Comparison of ENCODE assay signal across 10 cellular contexts in the genomic region with DNA sequence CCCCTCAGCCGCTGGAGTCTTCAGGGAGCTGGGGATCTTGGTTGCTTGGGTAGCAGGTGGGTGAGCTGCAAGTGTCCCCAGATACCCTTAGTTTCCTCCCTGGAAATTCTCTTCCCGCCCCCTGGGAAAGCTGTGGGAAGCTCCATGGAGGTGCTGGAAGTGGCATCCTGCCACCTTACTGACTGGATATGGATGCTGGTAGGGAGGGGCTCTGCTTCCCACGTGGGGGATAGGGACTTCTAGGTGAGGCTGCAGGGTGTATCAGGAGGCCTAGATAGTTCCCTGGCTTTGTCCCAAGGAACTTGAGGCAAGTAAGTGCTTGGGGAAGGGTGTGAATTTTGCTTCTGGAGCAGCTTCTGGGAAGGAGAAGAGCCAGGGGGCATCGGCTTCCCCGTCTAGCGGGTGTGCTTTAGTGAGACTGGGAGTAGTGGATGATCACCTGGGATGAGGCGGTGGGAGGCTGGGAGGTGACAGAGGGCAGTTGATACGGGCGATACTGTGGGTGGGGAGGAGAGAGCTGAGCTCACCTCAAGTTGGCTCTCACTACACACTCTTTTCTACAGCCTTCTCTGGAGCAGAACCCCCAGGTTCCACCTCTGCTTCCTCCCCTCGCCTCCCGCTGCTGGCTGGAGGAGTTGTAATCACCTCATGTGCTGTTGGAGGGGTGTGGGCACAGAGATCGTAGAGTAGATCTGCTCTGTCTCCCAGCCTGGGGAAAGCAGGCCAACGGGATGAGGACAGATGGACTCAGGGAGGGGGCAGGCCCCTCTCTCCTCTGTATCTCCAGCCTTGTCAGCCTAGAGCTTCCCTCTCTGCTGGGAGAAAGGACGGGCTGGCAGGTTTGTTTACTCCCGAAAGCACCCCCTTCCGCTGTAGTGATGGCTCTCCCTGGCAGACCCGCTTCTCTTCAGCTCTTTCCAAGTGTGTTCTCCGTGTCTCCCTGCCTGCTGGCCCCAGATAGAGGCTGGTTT. TPM values are rescaled to one million over a fixed set of nuclear protein-coding genes. Genes with fewer than 3 reads are reported as not detected.
A peak's percentile ranks its signal among the peaks of the same experiment; 100 is the strongest.
DNase-seq lines count a peak whose midpoint lies in the region; ATAC-seq, FAIRE-seq and TF ChIP-seq lines count a peak whose summit lies in the region.
"Had no signal": no experiment of that assay in that cellular context is flagged by ENCODE, and none has a peak within 500 bp of the region (broad histone marks: within the 10 kb centered on the region; RNA-seq: fewer than 3 reads in every experiment).

No MANE protein-coding gene starts in this region.

- H3K9ac ChIP-seq in HepG2 (ENCODE audit: insufficient read depth, low read depth, low read length), result no peak overlapping the region

- H2AFZ ChIP-seq in HepG2 (ENCODE audit: low read length), result no peak overlapping the region

- intact Hi-C loops in upper lobe of right lung (cut with DNase I) (no loop called here), HepG2 (cut with micrococcal nuclease; ENCODE audit: unreplicated experiment) (no loop called here)

- peak overlapping the region; percentile 61 for H3K4me3 Mint-ChIP-seq in activated naive CD4-positive, alpha-beta T cell treated with anti-CD3 and anti-CD28 coated beads, Interleukin-2, amount 50 U/mL, for 24 hours
- H3K4me3 Mint-ChIP-seq in activated naive CD4-positive, alpha-beta T cell treated with anti-CD3 and anti-CD28 coated beads, Interleukin-2, amount 10 ng/mL, durations not matched to agents 7 days and 5 days, result no peak overlapping the region
- H3K4me3 Mint-ChIP-seq in activated T-helper 17 cell treated with anti-CD3 and anti-CD28 coated beads, Interleukin-2, amount 50 U/mL, for 72 hours, result peak overlapping the region; percentile 78

- no peak for TF ChIP-seq EP300 in HepG2 (IDR thresholded peaks at IDR 0.05; ENCODE audit: low read depth in 2 of 2, low read length in 2 of 2)
- no peak for TF ChIP-seq EP300 in HepG2 (CRISPR knock-in tag; IDR thresholded peaks at IDR 0.05; ENCODE audit: borderline replicate concordance)

- no peak for FAIRE-seq in HepG2 (lab: Jason Lieb, UNC)

- H3K4me3 ChIP-seq in upper lobe of right lung (no peak overlapping the region), HepG2 (replicated peaks in 1 of 3; ENCODE audit: insufficient read depth in 1 of 3, low read depth in 2 of 3, low read length in 3 of 3) (no peak overlapping the region)

- TF ChIP-seq RAD21 in HepG2 (CRISPR knock-in tag; IDR thresholded peaks at IDR 0.05), result no peak

- no peak overlapping the region for H3K4me2 ChIP-seq in HepG2 (ENCODE audit: low read depth, low read length)

- BruUV-seq in HepG2 (replicated peaks; lab: Mats Ljungman, UMichigan), result no TSS peak

- no peak for DNase-seq in activated naive CD4-positive, alpha-beta T cell treated with anti-CD3 and anti-CD28 coated beads, Interleukin-2, amount 10 ng/mL, durations not matched to agents 7 days and 5 days
- peak; percentile 39 for DNase-seq in upper lobe of right lung
- no peak for DNase-seq in HepG2 (ENCODE audit: low spot score)
- DNase-seq in AG20443 (ENCODE audit: low spot score), result no peak
- DNase-seq in NCI-H1105 treated with DMSO at 0.1 percent for 48 hours (lab: John Stamatoyannopoulos, UW), result no peak
- DNase-seq: DMS153 had no signal

- in situ Hi-C loops in HepG2 (cut with HindIII; ENCODE audit: extremely low pct_ligation_motif_present, low pct_unique_long_range_greater_than_20kb), result no loop called here

- peaks cover 81% of the 10 kb centered on the region for H3K4me1 Mint-ChIP-seq in activated naive CD4-positive, alpha-beta T cell treated with anti-CD3 and anti-CD28 coated beads, Interleukin-2, amount 50 U/mL, for 24 hours
- H3K4me1 Mint-ChIP-seq in activated naive CD4-positive, alpha-beta T cell treated with anti-CD3 and anti-CD28 coated beads, Interleukin-2, amount 10 ng/mL, durations not matched to agents 7 days and 5 days, result peaks cover 38% of the 10 kb centered on the region
- peaks cover 38% of the 10 kb centered on the region for H3K4me1 Mint-ChIP-seq in activated T-helper 17 cell treated with anti-CD3 and anti-CD28 coated beads, Interleukin-2, amount 50 U/mL, for 72 hours

- POLR2A ChIA-PET in HepG2 (lab: Yijun Ruan, JAX), result no interaction called here

- H3K9me3 ChIP-seq in upper lobe of right lung (no peaks in the 10 kb centered on the region), HepG2 (ENCODE audit: low read length) (no peaks in the 10 kb centered on the region)

- H3K9me3 Mint-ChIP-seq in activated naive CD4-positive, alpha-beta T cell treated with anti-CD3 and anti-CD28 coated beads, Interleukin-2, amount 50 U/mL, for 24 hours, result no peaks in the 10 kb centered on the region
- H3K9me3 Mint-ChIP-seq in activated naive CD4-positive, alpha-beta T cell treated with anti-CD3 and anti-CD28 coated beads, Interleukin-2, amount 10 ng/mL, durations not matched to agents 7 days and 5 days, result no peaks in the 10 kb centered on the region
- H3K9me3 Mint-ChIP-seq in activated T-helper 17 cell treated with anti-CD3 and anti-CD28 coated beads, Interleukin-2, amount 50 U/mL, for 72 hours, result no peaks in the 10 kb centered on the region

- peaks cover 17% of the 10 kb centered on the region for H3K79me2 ChIP-seq in HepG2 (ENCODE audit: insufficient read depth, low read length)

- peaks cover 5% of the 10 kb centered on the region for H3K36me3 Mint-ChIP-seq in activated naive CD4-positive, alpha-beta T cell treated with anti-CD3 and anti-CD28 coated beads, Interleukin-2, amount 50 U/mL, for 24 hours
- H3K36me3 Mint-ChIP-seq in activated naive CD4-positive, alpha-beta T cell treated with anti-CD3 and anti-CD28 coated beads, Interleukin-2, amount 10 ng/mL, durations not matched to agents 7 days and 5 days, result peaks cover 9% of the 10 kb centered on the region
- peaks cover 76% of the 10 kb centered on the region for H3K36me3 Mint-ChIP-seq in activated T-helper 17 cell treated with anti-CD3 and anti-CD28 coated beads, Interleukin-2, amount 50 U/mL, for 72 hours (ENCODE audit: low read depth)

- 96% methylated on average over 17 of the region's 18 CpGs for WGBS in HepG2 (ENCODE audit: low lambda C conversion rate)

- no peak for ATAC-seq in activated T-helper 17 cell treated with anti-CD3 and anti-CD28 coated beads, Interleukin-2, amount 50 U/mL, for 72 hours (replicated peaks)
- ATAC-seq in upper lobe of right lung, result no peak
- ATAC-seq in HepG2, result no peak
- ATAC-seq: Right ventricle myocardium inferior had no signal

- no peak for TF ChIP-seq CTCF in upper lobe of right lung (IDR thresholded peaks at IDR 0.05)
- TF ChIP-seq CTCF in HepG2 (CRISPR knock-in tag; IDR thresholded peaks at IDR 0.05), result no peak

- H3K27ac Mint-ChIP-seq in activated naive CD4-positive, alpha-beta T cell treated with anti-CD3 and anti-CD28 coated beads, Interleukin-2, amount 50 U/mL, for 24 hours, result peak overlapping the region; percentile 62
- H3K27ac Mint-ChIP-seq in activated naive CD4-positive, alpha-beta T cell treated with anti-CD3 and anti-CD28 coated beads, Interleukin-2, amount 10 ng/mL, durations not matched to agents 7 days and 5 days, result no peak overlapping the region
- H3K27ac Mint-ChIP-seq in activated T-helper 17 cell treated with anti-CD3 and anti-CD28 coated beads, Interleukin-2, amount 50 U/mL, for 72 hours, result no peak overlapping the region

- H3K4me1 ChIP-seq in upper lobe of right lung (peaks cover 43% of the 10 kb centered on the region), HepG2 (ENCODE audit: insufficient read depth, low read length) (peaks cover 24% of the 10 kb centered on the region)

- no peaks in the 10 kb centered on the region for H3K27me3 Mint-ChIP-seq in activated naive CD4-positive, alpha-beta T cell treated with anti-CD3 and anti-CD28 coated beads, Interleukin-2, amount 50 U/mL, for 24 hours
- H3K27me3 Mint-ChIP-seq in activated naive CD4-positive, alpha-beta T cell treated with anti-CD3 and anti-CD28 coated beads, Interleukin-2, amount 10 ng/mL, durations not matched to agents 7 days and 5 days, result peaks cover 13% of the 10 kb centered on the region
- no peaks in the 10 kb centered on the region for H3K27me3 Mint-ChIP-seq in activated T-helper 17 cell treated with anti-CD3 and anti-CD28 coated beads, Interleukin-2, amount 50 U/mL, for 72 hours

- CTCF ChIA-PET in activated naive CD4-positive, alpha-beta T cell treated with anti-CD3 and anti-CD28 coated beads, Interleukin-2, amount 10 ng/mL, durations not matched to agents 7 days and 5 days (lab: Charles Lee), result interaction anchor here (0.8 to 2.7 kb wide), 5 partner anchors 9 to 177 kb away, joined by 3 to 11 read pairs (median 3); partner anchors contain the start of genes BOLA3 and MOB1A
- CTCF ChIA-PET in HepG2 (lab: Yijun Ruan, JAX; ENCODE audit: low intra/inter-chr PET ratio, low total read pairs), result no interaction called here

- no peaks in the 10 kb centered on the region for H3K36me3 ChIP-seq in upper lobe of right lung
- H3K36me3 ChIP-seq in HepG2 (replicated peaks in 1 of 2; ENCODE audit: control insufficient read depth in 1 of 2, insufficient read depth in 2 of 2, low read length in 2 of 2), result peaks cover 15 to 32% of the 10 kb centered on the region in 2 experiments

- TF ChIP-seq POLR2A in HepG2 (IDR thresholded peaks at IDR 0.05; ENCODE audit: insufficient read depth in 1 of 2, low read depth in 2 of 2, low read length in 2 of 2), result no peak

- H3K27me3 ChIP-seq in layer of hippocampus (ENCODE audit: control insufficient read depth, insufficient read depth, low read length) (no peaks in the 10 kb centered on the region), upper lobe of right lung (no peaks in the 10 kb centered on the region), HepG2 (ENCODE audit: control insufficient read depth in 1 of 2, insufficient read depth in 2 of 2, low read length in 2 of 2) (no peaks in the 10 kb centered on the region)

- H3K27ac ChIP-seq in layer of hippocampus (ENCODE audit: low read depth, low read length) (peak overlapping the region; percentile 8), upper lobe of right lung (no peak overlapping the region), HepG2 (ENCODE audit: extremely low read length, insufficient read depth, low read length) (no peak overlapping the region)

- peaks cover 17% of the 10 kb centered on the region; the same call in 1 of the 2 replicates for H4K20me1 ChIP-seq in HepG2 (ENCODE audit: insufficient read depth, low read length)

RNA-seq across cellular contexts. Expression of gene TET3, which starts 19.8 kb away (rescaled TPM):
- total RNA-seq in activated T-helper 17 cell treated with anti-CD3 and anti-CD28 coated beads, Interleukin-2, amount 50 U/mL, for 72 hours, result 10 to 100 TPM; 15.1 to 42.6 TPM
- total RNA-seq in upper lobe of right lung (19.9 TPM), HepG2 (2016; rRNA removed; fragmentation: Illumina TruSeq; extraction: Trizol) (6.8 TPM in 2 replicates)
- total RNA-seq in HepG2 (2016; cell fraction: cytosol; rRNA removed; fragmentation: Illumina TruSeq; extraction: Trizol; ENCODE audit: low read depth), result 0.71 and 1.2 TPM in 2 replicates
- total RNA-seq in HepG2 (2016; cell fraction: insoluble cytoplasmic fraction; rRNA removed; fragmentation: Illumina TruSeq; extraction: Trizol), result 6.1 and 7.2 TPM in 2 replicates
- total RNA-seq in HepG2 (2016; cell fraction: membrane; rRNA removed; fragmentation: Illumina TruSeq; extraction: Trizol), result 2.4 and 2.7 TPM in 2 replicates
- total RNA-seq in HepG2 (2016; cell fraction: nucleus; rRNA removed; fragmentation: Illumina TruSeq; extraction: Trizol), result 12.1 and 16.6 TPM in 2 replicates
- 4.3 and 4.7 TPM in 2 replicates for polyA plus RNA-seq in HepG2 (2011; rRNA removed)
- 1.7 and 2.0 TPM in 2 replicates for polyA plus RNA-seq in HepG2 (2011; cell fraction: cytosol; rRNA removed)
- polyA plus RNA-seq in HepG2 (2011; cell fraction: nucleus; rRNA removed), result 19.7 and 21.9 TPM in 2 replicates
- polyA plus RNA-seq in HepG2 (2012), result 6.0 and 7.3 TPM in 2 replicates
- polyA plus RNA-seq in HepG2 (2016; cell fraction: cytosol; fragmentation: Illumina TruSeq; extraction: Trizol; ENCODE audit: low read depth), result 0.26 and 0.32 TPM in 2 replicates
- polyA plus RNA-seq in HepG2 (2016; cell fraction: insoluble cytoplasmic fraction; fragmentation: Illumina TruSeq; extraction: Trizol; ENCODE audit: low read depth), result 4.5 and 5.7 TPM in 2 replicates
- 0.63 and 0.87 TPM in 2 replicates for polyA plus RNA-seq in HepG2 (2016; cell fraction: membrane; fragmentation: Illumina TruSeq; extraction: Trizol; ENCODE audit: low read depth)
- 24.0 and 27.9 TPM in 2 replicates for polyA plus RNA-seq in HepG2 (2016; cell fraction: nucleus; fragmentation: Illumina TruSeq; extraction: Trizol; ENCODE audit: insufficient read depth, low read depth)
- polyA minus RNA-seq in HepG2 (2011; rRNA and poly(A)+ RNA removed; ENCODE audit: low replicate concordance), result 7.6 and 10.7 TPM in 2 replicates
- 3.4 and 4.2 TPM in 2 replicates for polyA minus RNA-seq in HepG2 (2011; cell fraction: cytosol; rRNA and poly(A)+ RNA removed)
- polyA minus RNA-seq in HepG2 (2011; cell fraction: nucleus; rRNA and poly(A)+ RNA removed), result 14.0 and 14.5 TPM in 2 replicates
